ENCODE assay signal across 9 cellular contexts in genomic region chr6:160691617-160692016, GRCh38. TPM values are rescaled to one million over a fixed set of nuclear protein-coding genes. Genes with fewer than 3 reads are reported as not detected.
"Had no signal": no experiment of that assay in that cellular context is flagged by ENCODE, and none has a peak within 500 bp of the region (broad histone marks: within the 10 kb centered on the region; RNA-seq: fewer than 3 reads in every experiment).

No MANE protein-coding gene starts in this region.

- FAIRE-seq: HepG2, HTR-8/SVneo had no signal

- H3K27ac ChIP-seq: HL-60 had no signal

- DNase-seq: IMR-90, KBM-7, KG1 had no signal

RNA-seq across cellular contexts. Expression of gene PLG, which starts 10.4 kb away (rescaled TPM):
- total RNA-seq: HT-29, HT1080, IMR-90 had no signal
- polyA plus RNA-seq: IgD-negative memory B cell, IMR-90 had no signal

RNA-seq across cellular contexts. Expression of gene LPA, which starts 27.5 kb away (rescaled TPM):
- total RNA-seq: HepG2, HT-29, HT1080, IMR-90 had no signal
- polyA plus RNA-seq: HepG2, IgD-negative memory B cell, IMR-90 had no signal
